In the genomic region with DNA sequence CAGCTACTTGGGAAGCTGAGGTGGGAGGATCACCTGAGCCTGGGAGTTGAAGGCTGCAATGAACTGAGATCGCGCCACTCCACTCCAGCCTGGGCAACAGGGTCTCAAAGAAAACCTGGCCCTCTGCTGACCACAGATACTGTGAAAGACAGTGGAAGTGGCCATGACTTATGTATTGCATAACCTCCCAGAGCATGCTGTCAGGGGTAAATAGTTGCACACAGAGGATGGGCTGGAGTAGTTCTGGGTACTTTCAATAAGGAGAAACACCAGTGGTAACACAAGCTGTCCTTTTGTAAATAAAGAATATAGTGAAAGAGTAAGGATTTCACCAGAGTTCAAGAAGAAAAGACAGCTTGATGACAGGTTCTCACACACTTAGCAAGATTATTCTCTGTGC, we compare ENCODE assay signal across 2 cellular contexts.
TF ChIP-seq lines count a peak whose summit lies in the region.

No MANE protein-coding gene starts in this region.

TF ChIP-seq in IMR-90, 13 proteins besides CTCF, POLR2A, EP300 and RAD21:
- TF ChIP-seq BHLHE40 (IDR thresholded peaks at IDR 0.05; ENCODE audit: low read depth, low read length): no peak
- TF ChIP-seq CEBPB (IDR thresholded peaks at IDR 0.05; ENCODE audit: low read depth, low read length): 0 out of 2 replicates have a peak, but pooled peaks have one; percentile 24

TF ChIP-seq in K562, 482 proteins besides CTCF, POLR2A, EP300 and RAD21:
- peak; percentile 53 for TF ChIP-seq CEBPB (tag; IDR thresholded peaks at IDR 0.05)
- TF ChIP-seq, protein P1, sequence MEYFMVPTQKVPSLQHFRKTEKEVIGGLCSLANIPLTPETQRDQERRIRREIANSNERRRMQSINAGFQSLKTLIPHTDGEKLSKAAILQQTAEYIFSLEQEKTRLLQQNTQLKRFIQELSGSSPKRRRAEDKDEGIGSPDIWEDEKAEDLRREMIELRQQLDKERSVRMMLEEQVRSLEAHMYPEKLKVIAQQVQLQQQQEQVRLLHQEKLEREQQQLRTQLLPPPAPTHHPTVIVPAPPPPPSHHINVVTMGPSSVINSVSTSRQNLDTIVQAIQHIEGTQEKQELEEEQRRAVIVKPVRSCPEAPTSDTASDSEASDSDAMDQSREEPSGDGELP (CRISPR knock-in tag; IDR thresholded peaks at IDR 0.05; ENCODE audit: borderline replicate concordance): no peak
- peak; percentile 60; the same call in 1 of the 2 replicates for TF ChIP-seq ZKSCAN8 (CRISPR knock-in tag; IDR thresholded peaks at IDR 0.05)
- TF ChIP-seq CEBPG (CRISPR knock-in tag; IDR thresholded peaks at IDR 0.05): no peak
- TF ChIP-seq CEBPG (tag; conservative IDR thresholded peaks at IDR 0.05 in 1 of 2, IDR thresholded peaks at IDR 0.05 in 1 of 2): 0 out of 4 replicates have a peak, but pooled peaks of 1 of the 2 experiments have one; percentile 36
